ENCODE assay signal across 15 cellular contexts in the genomic region with DNA sequence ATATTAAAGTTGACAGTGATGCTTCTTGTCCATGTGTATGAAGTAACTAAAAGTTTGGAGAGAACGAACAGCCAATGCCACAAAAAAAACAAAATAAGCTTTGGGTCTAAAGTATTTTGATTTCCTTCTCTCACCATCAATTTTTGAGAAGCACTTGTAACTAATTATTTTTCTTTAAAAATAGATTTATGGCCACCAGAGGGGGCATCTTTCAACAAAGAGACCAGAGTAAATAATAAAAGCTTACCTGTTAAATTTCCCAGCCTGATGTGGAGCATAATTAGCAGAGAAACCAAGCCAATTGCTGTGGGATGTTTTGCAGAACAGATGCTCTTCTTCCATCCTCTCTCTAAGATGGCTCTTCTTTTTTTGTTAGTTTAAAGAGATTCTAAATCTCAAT. TPM values are rescaled to one million over a fixed set of nuclear protein-coding genes. Genes with fewer than 3 reads are reported as not detected.
DNase-seq lines count a peak whose midpoint lies in the region; ATAC-seq and TF ChIP-seq lines count a peak whose summit lies in the region.
"Had no signal": no experiment of that assay in that cellular context is flagged by ENCODE, and none has a peak within 500 bp of the region (broad histone marks: within the 10 kb centered on the region; RNA-seq: fewer than 3 reads in every experiment).

No MANE protein-coding gene starts in this region.

- no peak overlapping the region for H3K27ac ChIP-seq in brain microvascular endothelial cell
- H3K27ac ChIP-seq: coronary artery, spleen had no signal

- CTCF ChIA-PET in Calu3 (lab: Charles Lee): interaction anchor here (0.8 to 1.4 kb wide), 3 partner anchors 14 to 290 kb away, joined by 3 to 4 read pairs (median 4); no protein-coding TSS in a partner anchor

- H3K27me3 ChIP-seq in brain microvascular endothelial cell (replicated peaks): no peaks in the 10 kb centered on the region
- H3K27me3 ChIP-seq: spleen had no signal

- no peak for DNase-seq in Calu3
- DNase-seq in HPDE6-E6E7 (ENCODE audit: extremely low spot score): peak; percentile 7
- peak; percentile 33 for DNase-seq in OCI-M1 (lab: John Stamatoyannopoulos, UW)
- DNase-seq in kidney tubule cell (ENCODE audit: low spot score): peak; percentile 28
- no peak for DNase-seq in brain microvascular endothelial cell
- DNase-seq in natural killer cell treated with Interleukin-12 subunit alpha and Interleukin-12 subunit beta and Interleukin-15 and Interleukin-18, amount 100 ng/mL, for 72 hours (ENCODE audit: low spot score): no peak
- DNase-seq: activated naive CD4-positive, alpha-beta T cell treated with Interleukin-2 at 50 U/mL for 16 hours; CD4-positive, alpha-beta T cell; NCI-H524 treated with DMSO at 0.1 percent for 48 hours; spleen; T-cell had no signal

- no peaks in the 10 kb centered on the region for H3K27me3 Mint-ChIP-seq in Calu3 (ENCODE audit: unreplicated experiment)
- no peaks in the 10 kb centered on the region for H3K27me3 Mint-ChIP-seq in natural killer cell treated with Interleukin-12 subunit alpha and Interleukin-12 subunit beta and Interleukin-15 and Interleukin-18, amount 100 ng/mL, for 72 hours
- H3K27me3 Mint-ChIP-seq: CD4-positive, alpha-beta T cell had no signal

- no peaks in the 10 kb centered on the region for H3K36me3 Mint-ChIP-seq in Calu3 (ENCODE audit: insufficient read depth, unreplicated experiment)
- no peaks in the 10 kb centered on the region for H3K36me3 Mint-ChIP-seq in natural killer cell treated with Interleukin-12 subunit alpha and Interleukin-12 subunit beta and Interleukin-15 and Interleukin-18, amount 100 ng/mL, for 72 hours
- H3K36me3 Mint-ChIP-seq: T-cell had no signal

- no peak overlapping the region for H3K4me3 Mint-ChIP-seq in Calu3 (ENCODE audit: low read depth, unreplicated experiment)
- H3K4me3 Mint-ChIP-seq in natural killer cell treated with Interleukin-12 subunit alpha and Interleukin-12 subunit beta and Interleukin-15 and Interleukin-18, amount 100 ng/mL, for 72 hours: no peak overlapping the region
- H3K4me3 Mint-ChIP-seq: CD4-positive, alpha-beta T cell; T-cell had no signal

- BruUV-seq in Calu3 (replicated peaks; lab: Mats Ljungman, UMichigan): no TSS peak

- intact Hi-C loops in Calu3 (cut with micrococcal nuclease; ENCODE audit: unreplicated experiment): loop anchor here (1.0 kb wide), 2 partner anchors 210 to 289 kb away; no protein-coding TSS in a partner anchor

- H3K4me1 Mint-ChIP-seq in Calu3 (ENCODE audit: low read depth, unreplicated experiment): no peaks in the 10 kb centered on the region
- H3K4me1 Mint-ChIP-seq in natural killer cell treated with Interleukin-12 subunit alpha and Interleukin-12 subunit beta and Interleukin-15 and Interleukin-18, amount 100 ng/mL, for 72 hours (ENCODE audit: low read depth in 2 of 2): no peaks in the 10 kb centered on the region
- H3K4me1 Mint-ChIP-seq: T-cell had no signal

- H3K9me3 Mint-ChIP-seq in Calu3 (ENCODE audit: low read depth, unreplicated experiment): no peaks in the 10 kb centered on the region
- H3K9me3 Mint-ChIP-seq in natural killer cell treated with Interleukin-12 subunit alpha and Interleukin-12 subunit beta and Interleukin-15 and Interleukin-18, amount 100 ng/mL, for 72 hours: peaks cover 4% of the 10 kb centered on the region
- H3K9me3 Mint-ChIP-seq: CD4-positive, alpha-beta T cell had no signal

- ATAC-seq in GM18505 (IDR thresholded peaks at IDR 0.05; ENCODE audit: unreplicated experiment) (no peak), GM19035 (IDR thresholded peaks at IDR 0.05; ENCODE audit: unreplicated experiment) (no peak)
- no peak for ATAC-seq in natural killer cell treated with Interleukin-12 subunit alpha and Interleukin-12 subunit beta and Interleukin-15 and Interleukin-18, amount 100 ng/mL, for 72 hours
- ATAC-seq: T-cell had no signal

- H3K36me3 ChIP-seq in brain microvascular endothelial cell (replicated peaks): no peaks in the 10 kb centered on the region
- H3K36me3 ChIP-seq: HAP-1, spleen had no signal

- H3K27ac Mint-ChIP-seq in Calu3 (ENCODE audit: unreplicated experiment): no peak overlapping the region
- H3K27ac Mint-ChIP-seq in natural killer cell treated with Interleukin-12 subunit alpha and Interleukin-12 subunit beta and Interleukin-15 and Interleukin-18, amount 100 ng/mL, for 72 hours: no peak overlapping the region
- H3K27ac Mint-ChIP-seq: CD4-positive, alpha-beta T cell; T-cell had no signal

- TF ChIP-seq CTCF in Calu3 (IDR thresholded peaks at IDR 0.05; ENCODE audit: unreplicated experiment) (peak; percentile 33), brain microvascular endothelial cell (IDR thresholded peaks at IDR 0.05; ENCODE audit: low read depth, low read length, missing control alignments) (no peak)

- TF ChIP-seq POLR2A in GM18505 (IDR thresholded peaks at IDR 0.05; ENCODE audit: borderline replicate concordance, extremely low read depth, insufficient read depth, insufficient read length): no peak

- in situ Hi-C loops in brain microvascular endothelial cell (cut with HindIII; ENCODE audit: low pct_ligation_motif_present, low sequenced_read_pairs): no loop called here

- H3K4me3 ChIP-seq in brain microvascular endothelial cell (ENCODE audit: low read depth, low read length): no peak overlapping the region
- H3K4me3 ChIP-seq: coronary artery, HAP-1, spleen had no signal

RNA-seq across cellular contexts. Expression of a gene that starts 29.0 kb away (rescaled TPM):
- total RNA-seq in Calu3 (2022): not detected in 2 replicates
- total RNA-seq in natural killer cell treated with Interleukin-12 subunit alpha and Interleukin-12 subunit beta and Interleukin-15 and Interleukin-18, amount 100 ng/mL, for 72 hours: not detected
- total RNA-seq: CD4-positive, alpha-beta T cell; spleen; T-cell had no signal

Comparison
In these comparisons a context has a peak if more than half of its experiments do, and no peak if none do; other contexts are left out.
1. DNase-seq: peak in HPDE6-E6E7 (single experiment), OCI-M1 (single experiment) and kidney tubule cell (single experiment); none in Calu3 (single experiment), brain microvascular endothelial cell (single experiment) and natural killer cell treated with Interleukin-12 subunit alpha and Interleukin-12 subunit beta and Interleukin-15 and Interleukin-18, amount 100 ng/mL, for 72 hours (single experiment).